In genomic region chr12:6635375-6635855, GRCh38 we compare ENCODE assay signal across 9 cellular contexts. TPM values are rescaled to one million over a fixed set of nuclear protein-coding genes. Genes with fewer than 3 reads are reported as not detected.
DNase-seq lines count a peak whose midpoint lies in the region; ATAC-seq and TF ChIP-seq lines count a peak whose summit lies in the region.
"Had no signal": no experiment of that assay in that cellular context is flagged by ENCODE, and none has a peak within 500 bp of the region (broad histone marks: within the 10 kb centered on the region; RNA-seq: fewer than 3 reads in every experiment).

No MANE protein-coding gene starts in this region.

- H3K4me1 Mint-ChIP-seq in activated CD8-positive, alpha-beta memory T cell treated with anti-CD3 and anti-CD28 coated beads, Interleukin-2, amount 10 ng/mL, durations not matched to agents 7 days and 5 days, result peaks cover 50% of the 10 kb centered on the region

- no peak for TF ChIP-seq POLR2A in vagina (IDR thresholded peaks at IDR 0.05)

- H2BK120ac ChIP-seq in mesenchymal stem cell (ENCODE audit: low read depth, low read length), result no peak overlapping the region

- DNase-seq in activated CD8-positive, alpha-beta memory T cell treated with anti-CD3 and anti-CD28 coated beads, Interleukin-2, amount 10 ng/mL, durations not matched to agents 7 days and 5 days, result peak; percentile 85
- DNase-seq in mesenchymal stem cell (peak; percentile 43), vagina (ENCODE audit: extremely low spot score in 2 of 2) (no peak), NCI-H1092 (lab: John Stamatoyannopoulos, UW) (no peak), GM03348 (ENCODE audit: low spot score) (no peak), HT-29 (ENCODE audit: low spot score) (no peak)

- no peaks in the 10 kb centered on the region for H3K9me3 Mint-ChIP-seq in activated CD8-positive, alpha-beta memory T cell treated with anti-CD3 and anti-CD28 coated beads, Interleukin-2, amount 10 ng/mL, durations not matched to agents 7 days and 5 days (ENCODE audit: low read depth)
- H3K9me3 Mint-ChIP-seq: brain had no signal

- peak overlapping the region; percentile 92 for H3K27ac Mint-ChIP-seq in activated CD8-positive, alpha-beta memory T cell treated with anti-CD3 and anti-CD28 coated beads, Interleukin-2, amount 10 ng/mL, durations not matched to agents 7 days and 5 days

- H3K9me3 ChIP-seq in mesenchymal stem cell (ENCODE audit: control insufficient read depth, low read length), result no peaks in the 10 kb centered on the region
- H3K9me3 ChIP-seq in vagina, result no peaks in the 10 kb centered on the region

- no peaks in the 10 kb centered on the region for H3K27me3 Mint-ChIP-seq in activated CD8-positive, alpha-beta memory T cell treated with anti-CD3 and anti-CD28 coated beads, Interleukin-2, amount 10 ng/mL, durations not matched to agents 7 days and 5 days

- H2AFZ ChIP-seq in mesenchymal stem cell (ENCODE audit: low read depth, low read length), result no peak overlapping the region

- ATAC-seq in HG03342 (IDR thresholded peaks at IDR 0.05; ENCODE audit: unreplicated experiment), result peak; percentile 43
- peak; percentile 75 for ATAC-seq in activated CD8-positive, alpha-beta memory T cell treated with anti-CD3 and anti-CD28 coated beads, Interleukin-2, amount 10 ng/mL, durations not matched to agents 7 days and 5 days

- H3K23ac ChIP-seq in mesenchymal stem cell (ENCODE audit: low read length in 2 of 2), result no peak overlapping the region

- no peak overlapping the region for H2BK15ac ChIP-seq in mesenchymal stem cell (ENCODE audit: low read depth, poor library complexity, severe bottlenecking)

- peaks cover 19% of the 10 kb centered on the region for H3K4me1 ChIP-seq in mesenchymal stem cell (ENCODE audit: control insufficient read depth, insufficient read depth, low read depth, low read length)
- peaks cover 15% of the 10 kb centered on the region for H3K4me1 ChIP-seq in vagina

- no peak overlapping the region for H3K27ac ChIP-seq in mesenchymal stem cell (ENCODE audit: low read length, poor library complexity, severe bottlenecking)
- peak overlapping the region; percentile 34 for H3K27ac ChIP-seq in vagina

- intact Hi-C loops in vagina (cut with DNase I), result no loop called here

- TF ChIP-seq CTCF in vagina (IDR thresholded peaks at IDR 0.05), result no peak

- 48% methylated on average over 5 of the region's 5 CpGs for WGBS in mesenchymal stem cell

- H3K4ac ChIP-seq in mesenchymal stem cell (ENCODE audit: low read depth in 1 of 2, low read length in 2 of 2), result no peak overlapping the region

- peak overlapping the region; percentile 20 for H4K91ac ChIP-seq in mesenchymal stem cell (ENCODE audit: low read length)

- H3K9ac ChIP-seq in mesenchymal stem cell (ENCODE audit: low read length), result no peak overlapping the region

- no peak overlapping the region for H2BK12ac ChIP-seq in mesenchymal stem cell (ENCODE audit: low read length in 2 of 2)

- H3K4me3 ChIP-seq in GM08714 (ENCODE audit: low read length), result peak overlapping the region; percentile 5; the same call in 1 of the 2 replicates
- H3K4me3 ChIP-seq in mesenchymal stem cell (ENCODE audit: insufficient read depth in 1 of 2, low read depth in 1 of 2, low read length in 2 of 2), result no peak overlapping the region
- H3K4me3 ChIP-seq in vagina, result peak overlapping the region in 1 of 2 donors; percentile 30

- peaks cover 4 to 46% of the 10 kb centered on the region in 2 experiments for H3K27me3 ChIP-seq in mesenchymal stem cell (ENCODE audit: control insufficient read depth in 1 of 2, insufficient read depth in 1 of 2, low read length in 2 of 2)
- H3K27me3 ChIP-seq in vagina, result no peaks in the 10 kb centered on the region

- no peak overlapping the region for H4K8ac ChIP-seq in mesenchymal stem cell (ENCODE audit: low read length)

- H3K4me3 Mint-ChIP-seq in activated CD8-positive, alpha-beta memory T cell treated with anti-CD3 and anti-CD28 coated beads, Interleukin-2, amount 10 ng/mL, durations not matched to agents 7 days and 5 days, result peak overlapping the region; percentile 77
- H3K4me3 Mint-ChIP-seq: brain had no signal

- no peak overlapping the region for H3K14ac ChIP-seq in mesenchymal stem cell (ENCODE audit: low read length in 2 of 2)

- no peak overlapping the region for H3K18ac ChIP-seq in mesenchymal stem cell (ENCODE audit: low read depth in 1 of 2, low read length in 2 of 2)

- H3K79me1 ChIP-seq in mesenchymal stem cell (replicated peaks; ENCODE audit: low read length, poor library complexity, severe bottlenecking), result no peaks in the 10 kb centered on the region

- H3K4me2 ChIP-seq in mesenchymal stem cell (ENCODE audit: low read length, poor library complexity, severe bottlenecking), result no peak overlapping the region

- CTCF ChIA-PET in activated CD8-positive, alpha-beta memory T cell treated with anti-CD3 and anti-CD28 coated beads, Interleukin-2, amount 10 ng/mL, durations not matched to agents 7 days and 5 days (lab: Charles Lee), result interaction anchor here (0.8 to 2.1 kb wide), 11 partner anchors 12 to 190 kb away, joined by 3 to 8 read pairs (median 4); partner anchors contain the start of genes PTMS and ZNF384

- peaks cover 4% of the 10 kb centered on the region for H3K36me3 Mint-ChIP-seq in activated CD8-positive, alpha-beta memory T cell treated with anti-CD3 and anti-CD28 coated beads, Interleukin-2, amount 10 ng/mL, durations not matched to agents 7 days and 5 days
- H3K36me3 Mint-ChIP-seq: brain had no signal

- H2AK5ac ChIP-seq in mesenchymal stem cell (ENCODE audit: low read length, severe bottlenecking), result no peak overlapping the region

- H3K36me3 ChIP-seq in mesenchymal stem cell (ENCODE audit: control insufficient read depth in 1 of 2, insufficient read depth in 2 of 2, low read depth in 1 of 2, low read length in 2 of 2), result no peaks in the 10 kb centered on the region
- H3K36me3 ChIP-seq in vagina, result no peaks in the 10 kb centered on the region

- H2BK5ac ChIP-seq in mesenchymal stem cell (ENCODE audit: low read depth, low read length, poor library complexity, severe bottlenecking), result no peak overlapping the region

RNA-seq across cellular contexts. Expression of gene LPAR5, which starts 0.3 kb away (rescaled TPM):
- 10 to 100 TPM; 15.8 to 18.5 TPM for total RNA-seq in activated CD8-positive, alpha-beta memory T cell treated with anti-CD3 and anti-CD28 coated beads, Interleukin-2, amount 10 ng/mL, durations not matched to agents 7 days and 5 days
- 0.03 TPM for polyA plus RNA-seq in mesenchymal stem cell (2013, experiment 1 of 2)
- 0.08 TPM for polyA plus RNA-seq in mesenchymal stem cell (2013, experiment 2 of 2)
- total RNA-seq in vagina, result 7.4 TPM
- 0.03 TPM in 1 of 2 replicates, not detected in the other for total RNA-seq in HT-29 (2014; rRNA removed; shearing (Covaris generic))

RNA-seq across cellular contexts. Expression of gene ACRBP, which starts 11.8 kb away (rescaled TPM):
- 1 to 10 TPM; 1.1 to 2.0 TPM for total RNA-seq in activated CD8-positive, alpha-beta memory T cell treated with anti-CD3 and anti-CD28 coated beads, Interleukin-2, amount 10 ng/mL, durations not matched to agents 7 days and 5 days
- 0.30 TPM for polyA plus RNA-seq in mesenchymal stem cell (2013, experiment 1 of 2)
- 0.29 TPM for polyA plus RNA-seq in mesenchymal stem cell (2013, experiment 2 of 2)
- 0.74 TPM for total RNA-seq in vagina
- total RNA-seq in HT-29 (2014; rRNA removed; shearing (Covaris generic)), result 0.31 TPM in 1 of 2 replicates, not detected in the other

RNA-seq across cellular contexts. Expression of gene ING4, which starts 27.5 kb away (rescaled TPM):
- 10 to 100 TPM; 26.0 to 26.3 TPM for total RNA-seq in activated CD8-positive, alpha-beta memory T cell treated with anti-CD3 and anti-CD28 coated beads, Interleukin-2, amount 10 ng/mL, durations not matched to agents 7 days and 5 days
- 34.2 TPM for polyA plus RNA-seq in mesenchymal stem cell (2013, experiment 1 of 2)
- 32.9 TPM for polyA plus RNA-seq in mesenchymal stem cell (2013, experiment 2 of 2)
- total RNA-seq in vagina, result 45.7 TPM
- total RNA-seq in HT-29 (2014; rRNA removed; shearing (Covaris generic)), result 25.1 and 27.4 TPM in 2 replicates

RNA-seq across cellular contexts. Expression of gene CHD4, which starts 28.2 kb away (rescaled TPM):
- 100 to 1,000 TPM; 288 to 320 TPM for total RNA-seq in activated CD8-positive, alpha-beta memory T cell treated with anti-CD3 and anti-CD28 coated beads, Interleukin-2, amount 10 ng/mL, durations not matched to agents 7 days and 5 days
- 111 TPM for polyA plus RNA-seq in mesenchymal stem cell (2013, experiment 1 of 2)
- polyA plus RNA-seq in mesenchymal stem cell (2013, experiment 2 of 2), result 104 TPM
- 152 TPM for total RNA-seq in vagina
- total RNA-seq in HT-29 (2014; rRNA removed; shearing (Covaris generic)), result 253 and 269 TPM in 2 replicates

RNA-seq across cellular contexts. Expression of gene ZNF384, which starts 53.8 kb away (rescaled TPM):
- total RNA-seq in activated CD8-positive, alpha-beta memory T cell treated with anti-CD3 and anti-CD28 coated beads, Interleukin-2, amount 10 ng/mL, durations not matched to agents 7 days and 5 days, result 10 to 100 TPM; 76.3 to 76.4 TPM
- 40.0 TPM for polyA plus RNA-seq in mesenchymal stem cell (2013, experiment 1 of 2)
- 37.2 TPM for polyA plus RNA-seq in mesenchymal stem cell (2013, experiment 2 of 2)
- total RNA-seq in vagina, result 31.9 TPM
- total RNA-seq in HT-29 (2014; rRNA removed; shearing (Covaris generic)), result 23.9 and 42.5 TPM in 2 replicates

Comparison
In these comparisons a context has a peak if more than half of its experiments do, and no peak if none do; other contexts are left out.
1. DNase-seq: peak in activated CD8-positive, alpha-beta memory T cell treated with anti-CD3 and anti-CD28 coated beads, Interleukin-2, amount 10 ng/mL, durations not matched to agents 7 days and 5 days (single experiment) and mesenchymal stem cell (single experiment); none in vagina (0 of 2), NCI-H1092 (single experiment), GM03348 (single experiment) and HT-29 (single experiment).